In the genomic region with DNA sequence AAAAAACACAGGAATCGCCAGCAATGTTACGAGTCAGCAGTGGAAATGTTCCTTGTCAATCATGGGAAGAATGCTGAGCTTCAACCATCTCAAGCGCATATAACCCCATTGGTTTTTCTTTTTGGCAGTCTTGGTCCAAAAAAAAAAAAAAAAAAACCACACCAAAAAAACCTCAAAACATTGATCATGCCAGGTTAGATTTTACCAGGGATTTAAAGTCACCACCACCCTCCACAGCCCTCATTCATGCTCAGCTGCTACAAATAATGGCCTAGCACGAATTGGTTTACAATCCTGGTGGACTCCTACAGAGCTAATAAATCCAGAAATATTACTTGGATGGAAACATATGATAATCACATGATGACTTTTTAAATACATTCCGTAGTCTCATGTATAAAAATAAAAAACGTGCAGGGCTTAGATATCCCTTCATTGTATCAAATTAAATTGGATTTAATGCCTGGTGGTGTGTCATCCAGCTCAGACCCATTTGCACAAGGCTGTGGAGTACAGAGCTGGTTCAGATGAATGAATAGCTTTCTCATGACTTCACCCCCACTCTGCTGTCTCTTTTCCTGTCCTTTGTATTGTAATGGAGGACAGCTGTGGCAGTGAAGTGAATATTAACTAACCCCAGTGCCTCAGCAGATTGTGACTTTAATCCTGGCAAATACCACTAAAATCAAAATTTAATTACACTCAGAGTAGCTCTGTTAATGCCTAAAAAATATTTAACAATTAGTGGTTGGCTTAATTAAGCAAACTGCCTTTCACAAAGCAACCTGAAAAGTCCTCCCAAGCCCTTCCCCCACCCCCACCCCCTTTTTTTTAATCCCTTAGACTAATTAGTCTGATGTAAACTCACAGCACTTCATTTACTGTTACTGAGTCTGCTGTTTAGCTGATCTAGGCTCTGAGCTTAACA, we compare ENCODE assay signal across 10 cellular contexts.
DNase-seq lines count a peak whose midpoint lies in the region; TF ChIP-seq lines count a peak whose summit lies in the region.
"Had no signal": no experiment of that assay in that cellular context is flagged by ENCODE, and none has a peak within 500 bp of the region (broad histone marks: within the 10 kb centered on the region; RNA-seq: fewer than 3 reads in every experiment).

No MANE protein-coding gene starts in this region.

- no peaks in the 10 kb centered on the region for H3K9me3 Mint-ChIP-seq in activated CD4-positive, alpha-beta T cell treated with anti-CD3 and anti-CD28 coated beads, Interleukin-2, amount 10 ng/mL, durations not matched to agents 24 days and 14 days

- H3K27me3 ChIP-seq in hepatocyte = no peaks in the 10 kb centered on the region

- H3K27ac Mint-ChIP-seq in activated CD4-positive, alpha-beta T cell treated with anti-CD3 and anti-CD28 coated beads, Interleukin-2, amount 10 ng/mL, durations not matched to agents 24 days and 14 days = no peak overlapping the region
- H3K27ac Mint-ChIP-seq: CD8-positive, alpha-beta T cell had no signal

- H2AFZ ChIP-seq in hepatocyte = no peak overlapping the region
- H2AFZ ChIP-seq: PC-9 had no signal

- H3K4me1 ChIP-seq in hepatocyte (ENCODE audit: insufficient read depth) = no peaks in the 10 kb centered on the region

- no peak overlapping the region for H3K4me3 Mint-ChIP-seq in activated CD4-positive, alpha-beta T cell treated with anti-CD3 and anti-CD28 coated beads, Interleukin-2, amount 10 ng/mL, durations not matched to agents 24 days and 14 days
- H3K4me3 Mint-ChIP-seq: CD8-positive, alpha-beta T cell had no signal

- no peaks in the 10 kb centered on the region for H3K9me2 ChIP-seq in hepatocyte (replicated peaks; ENCODE audit: insufficient read depth)

- H3K4me3 ChIP-seq in HFF-Myc (replicated peaks; ENCODE audit: low read depth, low read length) (no peak overlapping the region), hepatocyte (no peak overlapping the region)
- H3K4me3 ChIP-seq: PC-9 had no signal

- H4K20me1 ChIP-seq in hepatocyte (ENCODE audit: insufficient read depth, poor library complexity, severe bottlenecking) = no peaks in the 10 kb centered on the region

- H3K9me3 ChIP-seq in hepatocyte (ENCODE audit: low read depth) = no peaks in the 10 kb centered on the region

- TF ChIP-seq CTCF in HFF-Myc (IDR thresholded peaks at IDR 0.05; ENCODE audit: low read depth, low read length, missing control alignments) (no peak), hepatocyte (IDR thresholded peaks at IDR 0.05; ENCODE audit: poor library complexity) (no peak)

- H3K36me3 Mint-ChIP-seq in activated CD4-positive, alpha-beta T cell treated with anti-CD3 and anti-CD28 coated beads, Interleukin-2, amount 10 ng/mL, durations not matched to agents 24 days and 14 days (ENCODE audit: low read depth) = no peaks in the 10 kb centered on the region
- H3K36me3 Mint-ChIP-seq: CD8-positive, alpha-beta T cell had no signal

- intact Hi-C loops in activated CD4-positive, alpha-beta T cell treated with anti-CD3 and anti-CD28 coated beads, Interleukin-2, amount 10 ng/mL, durations not matched to agents 24 days and 14 days (cut with micrococcal nuclease) = no loop called here

- H3K27me3 Mint-ChIP-seq in activated CD4-positive, alpha-beta T cell treated with anti-CD3 and anti-CD28 coated beads, Interleukin-2, amount 10 ng/mL, durations not matched to agents 24 days and 14 days = no peaks in the 10 kb centered on the region

- in situ Hi-C loops in ACHN (cut with HindIII; ENCODE audit: low pct_ligation_motif_present, low pct_unique_long_range_greater_than_20kb, low sequenced_read_pairs) (no loop called here), SK-MEL-5 (cut with HindIII; ENCODE audit: low pct_unique_long_range_greater_than_20kb, low sequenced_read_pairs) (no loop called here)

- 55% methylated on average over 6 of the region's 6 CpGs for WGBS in hepatocyte (ENCODE audit: low lambda C conversion rate, missing lambda C conversion rate)

- no peaks in the 10 kb centered on the region for H3K79me2 ChIP-seq in hepatocyte

- peak; percentile 42 for DNase-seq in ACHN
- peak; percentile 39 for DNase-seq in HFF-Myc (ENCODE audit: extremely low read depth, low read depth)
- peak; percentile 43 for DNase-seq in SK-MEL-5 (ENCODE audit: low read depth, low spot score)
- DNase-seq in hepatocyte (ENCODE audit: low spot score) = peak; percentile 7
- no peak for DNase-seq in activated CD4-positive, alpha-beta T cell treated with anti-CD3 and anti-CD28 coated beads, Interleukin-2, amount 10 ng/mL, durations not matched to agents 24 days and 14 days
- DNase-seq in 8988T = no peak
- DNase-seq in effector CD4-positive, alpha-beta T cell = no peak
- DNase-seq in NCI-H526 treated with DMSO at 0.1 percent for 48 hours (lab: John Stamatoyannopoulos, UW) = no peak
- DNase-seq: CD8-positive, alpha-beta T cell; PC-9 had no signal

- H3K4me1 Mint-ChIP-seq in activated CD4-positive, alpha-beta T cell treated with anti-CD3 and anti-CD28 coated beads, Interleukin-2, amount 10 ng/mL, durations not matched to agents 24 days and 14 days = no peaks in the 10 kb centered on the region

- no peak overlapping the region for H3K27ac ChIP-seq in hepatocyte
- H3K27ac ChIP-seq: PC-9 had no signal

- H3K4me2 ChIP-seq in hepatocyte = no peak overlapping the region
- H3K4me2 ChIP-seq: PC-9 had no signal

- H3K36me3 ChIP-seq in hepatocyte (replicated peaks; ENCODE audit: insufficient read depth, low read depth) = no peaks in the 10 kb centered on the region

Comparison
In these comparisons a context has a peak if more than half of its experiments do, and no peak if none do; other contexts are left out.
1. DNase-seq: peak in ACHN (single experiment), HFF-Myc (single experiment), SK-MEL-5 (single experiment) and hepatocyte (single experiment); none in activated CD4-positive, alpha-beta T cell treated with anti-CD3 and anti-CD28 coated beads, Interleukin-2, amount 10 ng/mL, durations not matched to agents 24 days and 14 days (single experiment), 8988T (single experiment), effector CD4-positive, alpha-beta T cell (single experiment) and NCI-H526 treated with DMSO at 0.1 percent for 48 hours (single experiment).